Comparison of ENCODE assay signal across 9 cellular contexts in genomic region chr2:46985512-46985911, GRCh38. TPM values are rescaled to one million over a fixed set of nuclear protein-coding genes. Genes with fewer than 3 reads are reported as not detected.
DNase-seq lines count a peak whose midpoint lies in the region; ATAC-seq and TF ChIP-seq lines count a peak whose summit lies in the region.
"Had no signal": no experiment of that assay in that cellular context is flagged by ENCODE, and none has a peak within 500 bp of the region (broad histone marks: within the 10 kb centered on the region; RNA-seq: fewer than 3 reads in every experiment).

No MANE protein-coding gene starts in this region.

- DNase-seq in activated CD4-positive, alpha-beta T cell treated with anti-CD3 and anti-CD28 coated beads, Interleukin-2, amount 10 ng/mL, durations not matched to agents 24 days and 14 days: peak; percentile 74
- DNase-seq in activated CD4-positive, alpha-beta T cell treated with anti-CD3 and anti-CD28 coated beads for 4 hours: no peak
- DNase-seq in mammary epithelial cell (peak; percentile 44), sigmoid colon (no peak), NCI-H146 treated with DMSO at 0.1 percent for 48 hours (lab: John Stamatoyannopoulos, UW; ENCODE audit: unreplicated experiment) (no peak), mesenteric fat pad (ENCODE audit: low spot score) (no peak)

- H3K79me2 ChIP-seq in Loucy (ENCODE audit: insufficient read depth, low read length) (no peaks in the 10 kb centered on the region), mammary epithelial cell (ENCODE audit: insufficient read depth, low read length) (peaks cover 37% of the 10 kb centered on the region)

- H3K4me1 ChIP-seq in Loucy (ENCODE audit: insufficient read depth, low read length, poor library complexity, severe bottlenecking): peaks cover 26% of the 10 kb centered on the region
- peaks cover 48% of the 10 kb centered on the region for H3K4me1 ChIP-seq in mammary epithelial cell (ENCODE audit: insufficient read depth, low read length)
- H3K4me1 ChIP-seq in sigmoid colon: peaks cover 3 to 77% (median 66%) of the 10 kb centered on the region in 4 donors

- TF ChIP-seq EP300 in sigmoid colon (IDR thresholded peaks at IDR 0.05): no peak

- dilution Hi-C loops in mammary epithelial cell (cut with HindIII; ENCODE audit: low sequenced_read_pairs): no loop called here

- peaks cover 59% of the 10 kb centered on the region for H3K4me1 Mint-ChIP-seq in activated CD4-positive, alpha-beta T cell treated with anti-CD3 and anti-CD28 coated beads, Interleukin-2, amount 10 ng/mL, durations not matched to agents 24 days and 14 days

- H3K4me3 ChIP-seq in Loucy (ENCODE audit: low read length, poor library complexity, severe bottlenecking) (no peak overlapping the region), mammary epithelial cell (replicated peaks in 1 of 3; ENCODE audit: insufficient read depth in 1 of 3, low read depth in 2 of 3, low read length in 3 of 3) (no peak overlapping the region), sigmoid colon (no peak overlapping the region)

- CTCF ChIA-PET in mammary epithelial cell (lab: Charles Lee; ENCODE audit: low non-redundant PET): interaction anchor here (0.7 kb wide), 1 partner anchor 69 kb away, joined by 3 read pairs; no protein-coding TSS in a partner anchor

- no peak for ATAC-seq in HG02970 (IDR thresholded peaks at IDR 0.05; ENCODE audit: low FRiP score, unreplicated experiment)

- BruUV-seq in mammary epithelial cell (replicated peaks; lab: Mats Ljungman, UMichigan): no TSS peak

- H3K27me3 ChIP-seq in Loucy (ENCODE audit: insufficient read depth, low read length, poor library complexity, severe bottlenecking) (no peaks in the 10 kb centered on the region), mammary epithelial cell (ENCODE audit: insufficient read depth, low read length) (no peaks in the 10 kb centered on the region), sigmoid colon (no peaks in the 10 kb centered on the region)

- H3K9ac ChIP-seq in Loucy (ENCODE audit: low read depth, low read length, poor library complexity, severe bottlenecking) (peak overlapping the region; percentile 51), mammary epithelial cell (ENCODE audit: insufficient read depth, low read length) (peak overlapping the region; percentile 65)

- H3K27ac Mint-ChIP-seq in activated CD4-positive, alpha-beta T cell treated with anti-CD3 and anti-CD28 coated beads, Interleukin-2, amount 10 ng/mL, durations not matched to agents 24 days and 14 days: peak overlapping the region; percentile 97

- H3K9me3 Mint-ChIP-seq in activated CD4-positive, alpha-beta T cell treated with anti-CD3 and anti-CD28 coated beads, Interleukin-2, amount 10 ng/mL, durations not matched to agents 24 days and 14 days: no peaks in the 10 kb centered on the region

- no peaks in the 10 kb centered on the region for H3K27me3 Mint-ChIP-seq in activated CD4-positive, alpha-beta T cell treated with anti-CD3 and anti-CD28 coated beads, Interleukin-2, amount 10 ng/mL, durations not matched to agents 24 days and 14 days

- 0% methylated on average over 2 of the region's 2 CpGs for WGBS in mammary epithelial cell (ENCODE audit: low coverage, missing lambda C conversion rate)
- 56 to 67% methylated on average over 2 of the region's 2 CpGs for WGBS in sigmoid colon, 2 donors

- H4K20me1 ChIP-seq in Loucy (ENCODE audit: insufficient read depth, low read length, poor library complexity, severe bottlenecking): no peaks in the 10 kb centered on the region
- no peaks in the 10 kb centered on the region for H4K20me1 ChIP-seq in mammary epithelial cell (ENCODE audit: insufficient read depth, low read length)

- peaks cover 24% of the 10 kb centered on the region for H3K36me3 Mint-ChIP-seq in activated CD4-positive, alpha-beta T cell treated with anti-CD3 and anti-CD28 coated beads, Interleukin-2, amount 10 ng/mL, durations not matched to agents 24 days and 14 days (ENCODE audit: low read depth)

- no peaks in the 10 kb centered on the region for H3K9me2 ChIP-seq in Loucy (replicated peaks; ENCODE audit: low read depth, low read length)

- no peaks in the 10 kb centered on the region for H3F3A ChIP-seq in Loucy (ENCODE audit: low read depth)

- in situ Hi-C loops in mammary epithelial cell (cut with MboI; ENCODE audit: low sequenced_read_pairs in 2 of 2): no loop called here

- no peak overlapping the region for H2AFZ ChIP-seq in Loucy (ENCODE audit: low read length)
- no peak overlapping the region for H2AFZ ChIP-seq in mammary epithelial cell (ENCODE audit: low read depth, low read length)

- H3K27ac ChIP-seq in mammary epithelial cell (ENCODE audit: insufficient read depth, low read depth, low read length) (peak overlapping the region; percentile 77), sigmoid colon (peak overlapping the region; percentile 76 to 88 (median 82))
- H3K27ac ChIP-seq: C4-2B had no signal

- intact Hi-C loops in activated CD4-positive, alpha-beta T cell treated with anti-CD3 and anti-CD28 coated beads, Interleukin-2, amount 10 ng/mL, durations not matched to agents 24 days and 14 days (cut with micrococcal nuclease): loop anchor here (1.0 to 2.0 kb wide), 4 partner anchors 43 to 189 kb away; no protein-coding TSS in a partner anchor
- intact Hi-C loops in mammary epithelial cell (cut with micrococcal nuclease) (loop anchor here (1.0 kb wide), 2 partner anchors 14 to 69 kb away; no protein-coding TSS in a partner anchor), sigmoid colon (cut with DNase I) (no loop called here)

- no peaks in the 10 kb centered on the region for H3K9me3 ChIP-seq in Loucy (ENCODE audit: insufficient read depth, low read depth, low read length)
- H3K9me3 ChIP-seq in mammary epithelial cell (replicated peaks; ENCODE audit: insufficient read depth, low read length): no peaks in the 10 kb centered on the region
- H3K9me3 ChIP-seq in sigmoid colon: no peaks in the 10 kb centered on the region

- H3K4me2 ChIP-seq in Loucy (ENCODE audit: low read depth, low read length, poor library complexity, severe bottlenecking) (peak overlapping the region; percentile 44), mammary epithelial cell (ENCODE audit: insufficient read depth, low read depth, low read length) (peak overlapping the region; percentile 50)

- H3K36me3 ChIP-seq in Loucy (ENCODE audit: insufficient read depth, low read length) (peaks cover 13% of the 10 kb centered on the region; the same call in 1 of the 2 replicates), mammary epithelial cell (ENCODE audit: insufficient read depth, low read length) (no peaks in the 10 kb centered on the region), sigmoid colon (peaks cover 0 to 4% (median 2%) of the 10 kb centered on the region in 4 donors)

- TF ChIP-seq POLR2A in sigmoid colon (IDR thresholded peaks at IDR 0.05): no peak

- peak overlapping the region; percentile 79 for H3K4me3 Mint-ChIP-seq in activated CD4-positive, alpha-beta T cell treated with anti-CD3 and anti-CD28 coated beads, Interleukin-2, amount 10 ng/mL, durations not matched to agents 24 days and 14 days

- TF ChIP-seq CTCF in Loucy (conservative IDR thresholded peaks at IDR 0.05; ENCODE audit: low read length) (no peak), mammary epithelial cell (conservative IDR thresholded peaks at IDR 0.05 in 1 of 2, IDR thresholded peaks at IDR 0.05 in 1 of 2; ENCODE audit: extremely low read depth in 1 of 2, insufficient read depth in 1 of 2, low read depth in 1 of 2, low read length in 2 of 2) (no peak), sigmoid colon (IDR thresholded peaks at IDR 0.05) (no peak)

RNA-seq across cellular contexts. Expression of gene TTC7A, which starts 44.5 kb away (rescaled TPM):
- 68.7 and 74.6 TPM in 2 replicates for total RNA-seq in activated CD4-positive, alpha-beta T cell treated with anti-CD3 and anti-CD28 coated beads, Interleukin-2, amount 10 ng/mL, durations not matched to agents 24 days and 14 days
- total RNA-seq in mammary epithelial cell (10 to 100 TPM; 26.3 to 32.5 TPM), sigmoid colon (10 to 100 TPM; 11.7 to 21.9 (median 14.8) TPM), mesenteric fat pad (35.5 TPM)
- polyA plus RNA-seq in mammary epithelial cell (22.8 TPM), sigmoid colon (10 to 100 TPM; 18.6 to 29.4 (median 20.1) TPM)
- polyA minus RNA-seq in mammary epithelial cell: 72.9 TPM

Comparison
In these comparisons a context has a peak if more than half of its experiments do, and no peak if none do; other contexts are left out.
1. DNase-seq: peak in activated CD4-positive, alpha-beta T cell treated with anti-CD3 and anti-CD28 coated beads, Interleukin-2, amount 10 ng/mL, durations not matched to agents 24 days and 14 days (single experiment) and mammary epithelial cell (single experiment); none in activated CD4-positive, alpha-beta T cell treated with anti-CD3 and anti-CD28 coated beads for 4 hours (0 of 2), sigmoid colon (single experiment), NCI-H146 treated with DMSO at 0.1 percent for 48 hours (single experiment) and mesenteric fat pad (single experiment).